Comparison of ENCODE assay signal across 14 cellular contexts in the genomic region with DNA sequence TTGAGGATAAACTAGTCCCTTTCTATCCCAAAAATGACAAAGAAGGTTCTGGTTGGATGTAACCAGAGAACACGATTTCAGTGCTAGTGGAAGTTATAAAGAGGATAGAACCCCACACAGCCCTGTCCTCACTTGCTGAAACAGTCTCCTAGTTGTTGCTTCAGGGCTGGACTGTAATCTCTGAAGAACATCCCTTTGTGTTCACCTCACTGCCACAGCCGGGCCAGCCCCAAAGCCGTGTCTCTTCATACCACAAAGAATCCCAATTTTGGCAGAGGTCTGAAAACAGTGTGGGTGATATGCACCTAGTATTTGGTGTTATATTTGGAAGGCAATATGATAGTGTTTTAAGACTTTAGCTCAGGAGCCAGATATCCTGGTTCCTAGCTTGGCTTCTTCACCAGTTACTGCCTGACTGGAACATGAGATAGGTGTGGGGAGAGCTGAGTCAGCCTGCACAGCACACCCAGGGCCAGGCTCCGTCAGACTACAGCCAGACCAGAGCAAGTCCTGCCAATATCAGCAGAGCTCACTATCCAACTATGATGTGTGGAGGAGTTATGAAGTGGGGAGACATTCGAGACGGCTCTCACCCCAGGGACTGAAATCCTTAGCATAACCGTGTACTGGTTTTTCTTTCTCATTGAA. TPM values are rescaled to one million over a fixed set of nuclear protein-coding genes. Genes with fewer than 3 reads are reported as not detected.
DNase-seq lines count a peak whose midpoint lies in the region; ATAC-seq and TF ChIP-seq lines count a peak whose summit lies in the region.
"Had no signal": no experiment of that assay in that cellular context is flagged by ENCODE, and none has a peak within 500 bp of the region (broad histone marks: within the 10 kb centered on the region; RNA-seq: fewer than 3 reads in every experiment).

No MANE protein-coding gene starts in this region.

- TF ChIP-seq CTCF in heart left ventricle (IDR thresholded peaks at IDR 0.05) (no peak), psoas muscle (IDR thresholded peaks at IDR 0.05) (no peak)

- H3K4me2 ChIP-seq in GM23248 (ENCODE audit: unreplicated experiment), result peak overlapping the region; percentile 69

- H3K27ac ChIP-seq in GM23248, result peak overlapping the region; percentile 40
- no peak overlapping the region for H3K27ac ChIP-seq in heart left ventricle
- H3K27ac ChIP-seq in psoas muscle, result peak overlapping the region; percentile 51
- H3K27ac ChIP-seq: coronary artery had no signal

- DNase-seq in GM23248, result peak; percentile 89
- DNase-seq in astrocyte of the hippocampus (ENCODE audit: low read depth, low spot score), result peak; percentile 72
- DNase-seq in heart left ventricle, result peak in 4 of 5 donors; percentile 25 to 59 (median 38)
- DNase-seq in psoas muscle, result peak; percentile 68 to 87
- DNase-seq in stimulated activated CD4-positive, alpha-beta T cell treated with anti-CD3 and anti-CD28 coated beads, Interleukin-4, amount 100 ng/mL, for 24 hours, result no peak
- no peak for DNase-seq in NK-92 treated with Interleukin-12 subunit alpha and Interleukin-12 subunit beta, amount 100 ng/mL, for 24 hours (lab: John Stamatoyannopoulos, UW)
- no peak for DNase-seq in NCI-H510A (lab: John Stamatoyannopoulos, UW)
- DNase-seq: activated CD4-positive, alpha-beta T cell treated with anti-CD3 and anti-CD28 coated beads, Interleukin-2, amount 10 ng/mL, durations not matched to agents 24 days and 14 days; natural killer cell; NCI-H524 treated with DMSO at 0.1 percent for 48 hours; stimulated activated CD4-positive, alpha-beta T cell treated with anti-CD3 and anti-CD28 coated beads, Interleukin-2, amount 100 ng/mL, for 48 hours had no signal

- no peaks in the 10 kb centered on the region for H3K9me2 ChIP-seq in GM23248 (ENCODE audit: insufficient read depth)

- WGBS in GM23248 (ENCODE audit: low coverage in 1 of 2, low lambda C conversion rate in 2 of 2, missing lambda C conversion rate in 2 of 2), 2 experiments, result 30 to 32% methylated on average over 7 of the region's 7 CpGs
- WGBS in heart left ventricle, 4 donors, result 44 to 62% (median 50%) methylated on average over 7 of the region's 7 CpGs
- 19 to 26% (median 24%) methylated on average over 7 of the region's 7 CpGs for WGBS in psoas muscle, 3 donors

- peak; percentile 91 to 100 (median 98) for ATAC-seq in heart left ventricle
- ATAC-seq in psoas muscle, result peak; percentile 98 to 99 (median 98)
- ATAC-seq in HG03095 (IDR thresholded peaks at IDR 0.05; ENCODE audit: unreplicated experiment), result no peak
- ATAC-seq: natural killer cell had no signal

- H3K4me1 ChIP-seq in GM23248 (ENCODE audit: insufficient read depth), result peaks cover 11% of the 10 kb centered on the region
- peaks cover 0 to 4% (median 0%) of the 10 kb centered on the region in 12 donors for H3K4me1 ChIP-seq in heart left ventricle
- peaks cover 7% of the 10 kb centered on the region for H3K4me1 ChIP-seq in psoas muscle

- TF ChIP-seq POLR2A in heart left ventricle (IDR thresholded peaks at IDR 0.05), result no peak

- no peaks in the 10 kb centered on the region for H3K79me2 ChIP-seq in GM23248 (ENCODE audit: insufficient read depth)

- H3K9ac ChIP-seq in GM23248, result no peak overlapping the region

- H3F3A ChIP-seq in GM23248 (ENCODE audit: insufficient read depth), result peaks cover 14% of the 10 kb centered on the region

- H3K27me3 ChIP-seq in GM23248 (replicated peaks; ENCODE audit: insufficient read depth) (peaks cover 29% of the 10 kb centered on the region), heart left ventricle (no peaks in the 10 kb centered on the region), psoas muscle (ENCODE audit: insufficient read depth in 3 of 3, low read length in 2 of 3) (no peaks in the 10 kb centered on the region)

- no peak overlapping the region for H2AFZ ChIP-seq in GM23248

- no peaks in the 10 kb centered on the region for H4K20me1 ChIP-seq in GM23248 (ENCODE audit: insufficient read depth)

- no peak overlapping the region for H3K4me3 ChIP-seq in GM23248
- no peak overlapping the region for H3K4me3 ChIP-seq in heart left ventricle
- no peak overlapping the region for H3K4me3 ChIP-seq in psoas muscle
- H3K4me3 ChIP-seq: coronary artery had no signal

- intact Hi-C loops in heart left ventricle (cut with DNase I), result no loop called here
- intact Hi-C loops in psoas muscle (cut with DNase I), result no loop called here

- no peaks in the 10 kb centered on the region for H3K9me3 ChIP-seq in GM23248 (ENCODE audit: low read depth)
- no peaks in the 10 kb centered on the region for H3K9me3 ChIP-seq in heart left ventricle
- H3K9me3 ChIP-seq in psoas muscle, result no peaks in the 10 kb centered on the region

- H3K36me3 ChIP-seq in GM23248 (ENCODE audit: low read depth) (no peaks in the 10 kb centered on the region), heart left ventricle (no peaks in the 10 kb centered on the region), psoas muscle (ENCODE audit: insufficient read depth in 1 of 2, low read depth in 1 of 2) (no peaks in the 10 kb centered on the region)

- in situ Hi-C loops in GM23248 (cut with MboI), result no loop called here

RNA-seq across cellular contexts. Expression of a gene that starts 21.2 kb away (rescaled TPM):
- total RNA-seq in GM23248 (2014; rRNA removed; shearing (Covaris generic)), result not detected in 2 replicates
- polyA plus RNA-seq in GM23248 (2016; fragmentation: Nextera tagmentation; extraction: Ambion mirVana), result not detected in 2 replicates
- under 1 TPM in 1 of 9 donors, not detected in 8; 0.56 TPM for total RNA-seq in heart left ventricle
- under 1 TPM in 1 of 2 donors, not detected in 1; 0.03 TPM for polyA plus RNA-seq in heart left ventricle
- total RNA-seq in psoas muscle, result 1 to 10 TPM in 2 of 4 donors, under 1 TPM in 1, not detected in 1; 0.34 to 4.2 (median 3.2) TPM
- polyA plus RNA-seq in psoas muscle, result under 1 TPM; 0.08 to 0.26 (median 0.10) TPM
- total RNA-seq: activated CD4-positive, alpha-beta T cell treated with anti-CD3 and anti-CD28 coated beads, Interleukin-2, amount 10 ng/mL, durations not matched to agents 24 days and 14 days; activated T-helper 2 cell treated with anti-CD3 and anti-CD28 coated beads, Interferon-gamma antibody, Interleukin-2, Interleukin-4, amounts not matched to agents 10 μg/mL and 5 μg/mL and 100 μg/mL, durations not matched to agents 14 hours and 24 hours and 36 hours; natural killer cell had no signal

RNA-seq across cellular contexts. Expression of a gene that starts 27.8 kb away (rescaled TPM):
- not detected in 2 replicates for total RNA-seq in GM23248 (2014; rRNA removed; shearing (Covaris generic))
- not detected in 2 replicates for polyA plus RNA-seq in GM23248 (2016; fragmentation: Nextera tagmentation; extraction: Ambion mirVana)
- total RNA-seq in heart left ventricle, result not detected
- polyA plus RNA-seq in heart left ventricle, result not detected
- not detected for total RNA-seq in psoas muscle
- polyA plus RNA-seq in psoas muscle, result not detected
- total RNA-seq: activated CD4-positive, alpha-beta T cell treated with anti-CD3 and anti-CD28 coated beads, Interleukin-2, amount 10 ng/mL, durations not matched to agents 24 days and 14 days; activated T-helper 2 cell treated with anti-CD3 and anti-CD28 coated beads, Interferon-gamma antibody, Interleukin-2, Interleukin-4, amounts not matched to agents 10 μg/mL and 5 μg/mL and 100 μg/mL, durations not matched to agents 14 hours and 24 hours and 36 hours; natural killer cell had no signal

Comparison
In these comparisons a context has a peak if more than half of its experiments do, and no peak if none do; other contexts are left out.
1. DNase-seq: peak in GM23248 (single experiment), astrocyte of the hippocampus (single experiment), heart left ventricle (4 of 5) and psoas muscle (2 of 2); none in stimulated activated CD4-positive, alpha-beta T cell treated with anti-CD3 and anti-CD28 coated beads, Interleukin-4, amount 100 ng/mL, for 24 hours (single experiment), NK-92 treated with Interleukin-12 subunit alpha and Interleukin-12 subunit beta, amount 100 ng/mL, for 24 hours (single experiment) and NCI-H510A (single experiment).
2. H3K27ac ChIP-seq: peak in GM23248 (single experiment) and psoas muscle (single experiment); none in heart left ventricle (0 of 12).